ENCODE assay signal across 8 cellular contexts in the genomic region with DNA sequence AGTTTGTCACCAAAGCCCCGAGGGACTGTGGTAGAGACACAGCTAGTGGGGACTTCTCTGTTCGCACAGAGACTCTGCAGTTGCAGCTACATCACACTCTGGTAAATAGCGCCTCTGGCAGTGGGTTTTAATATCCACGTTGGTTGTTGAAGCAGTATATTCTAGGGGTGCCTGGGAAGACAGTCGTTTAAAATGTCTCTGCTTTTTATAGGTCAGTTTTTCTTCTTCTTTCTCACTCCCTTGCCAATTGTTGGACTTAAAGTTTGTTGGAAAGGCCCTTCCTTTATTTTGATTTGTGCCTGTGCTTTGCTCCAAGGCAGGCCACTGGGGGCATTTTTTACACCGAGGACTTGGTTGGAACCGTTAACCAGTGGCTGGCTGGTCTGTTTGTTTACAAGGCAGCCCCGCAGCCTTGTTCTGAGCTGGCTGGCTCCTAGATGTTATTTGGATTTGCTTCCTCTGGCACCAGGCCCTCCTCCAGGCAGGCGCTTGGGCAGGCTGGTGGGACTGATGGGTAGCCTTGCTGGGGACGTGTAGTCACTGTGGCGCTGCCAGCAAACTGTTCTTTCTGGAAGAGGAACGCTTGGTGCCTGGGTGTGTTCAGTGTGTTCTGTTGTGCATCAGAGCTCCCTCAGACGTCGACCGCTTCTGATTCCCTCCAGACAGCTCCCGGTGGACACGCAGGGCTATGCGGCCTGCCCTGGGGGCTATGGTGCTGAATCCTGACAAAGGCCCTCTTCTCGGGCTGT.
DNase-seq lines count a peak whose midpoint lies in the region; TF ChIP-seq lines count a peak whose summit lies in the region.

No MANE protein-coding gene starts in this region.

- no peak overlapping the region for H3K9ac ChIP-seq in MM.1S (ENCODE audit: low read length)

- H3K27ac ChIP-seq in ectodermal cell (ENCODE audit: insufficient read depth, low read depth, low read length, poor library complexity, severe bottlenecking) (peak overlapping the region; percentile 39), osteoblast (ENCODE audit: low read depth, low read length) (no peak overlapping the region), MM.1S (ENCODE audit: low read length) (no peak overlapping the region)

- H3K9me2 ChIP-seq in MM.1S (replicated peaks; ENCODE audit: insufficient read depth, low read length) = no peaks in the 10 kb centered on the region

- H3K36me3 ChIP-seq in ectodermal cell (ENCODE audit: control insufficient read depth, insufficient read depth, low read length) (no peaks in the 10 kb centered on the region), osteoblast (ENCODE audit: insufficient read depth, low read length) (peaks cover 6% of the 10 kb centered on the region), MM.1S (replicated peaks; ENCODE audit: insufficient read depth, low read length) (no peaks in the 10 kb centered on the region)

- TF ChIP-seq CTCF in osteoblast (IDR thresholded peaks at IDR 0.05; ENCODE audit: extremely low read depth, low read depth, low read length) (peak; percentile 10), MM.1S (IDR thresholded peaks at IDR 0.05; ENCODE audit: low read length) (no peak)

- DNase-seq in Daoy (ENCODE audit: low read depth) (peak; percentile 21), NCI-H2171 (lab: John Stamatoyannopoulos, UW) (peak; percentile 22), osteoblast (ENCODE audit: insufficient read length, low spot score, missing footprints) (peak; percentile 77), ureter (ENCODE audit: low spot score) (no peak), SIG-M5 treated with dmso at 0.1 percent for 504 hours (lab: John Stamatoyannopoulos, UW; ENCODE audit: unreplicated experiment) (no peak), MM.1S (no peak)
- no peak for DNase-seq in stimulated activated CD4-positive, alpha-beta T cell treated with anti-CD3 and anti-CD28 coated beads, Interleukin-4, amount 100 ng/mL, for 1 hour

- H2AFZ ChIP-seq in osteoblast (ENCODE audit: low read length) = peak overlapping the region; percentile 73
- H2AFZ ChIP-seq in MM.1S (ENCODE audit: low read length) = no peak overlapping the region

- no peaks in the 10 kb centered on the region for H4K20me1 ChIP-seq in osteoblast (ENCODE audit: insufficient read depth, low read length)
- H4K20me1 ChIP-seq in MM.1S (ENCODE audit: insufficient read depth, low read length) = no peaks in the 10 kb centered on the region

- H3K4me1 ChIP-seq in ectodermal cell (ENCODE audit: control insufficient read depth, insufficient read depth, low read length) (peaks cover 9% of the 10 kb centered on the region), osteoblast (ENCODE audit: insufficient read depth, low read length) (peaks cover 10% of the 10 kb centered on the region), MM.1S (ENCODE audit: low read length) (no peaks in the 10 kb centered on the region)

- no peak overlapping the region for H3K4me3 ChIP-seq in ectodermal cell (ENCODE audit: insufficient read depth, low read depth, low read length)
- no peak overlapping the region for H3K4me3 ChIP-seq in osteoblast (ENCODE audit: insufficient read depth, low read length)
- no peak overlapping the region for H3K4me3 ChIP-seq in MM.1S (ENCODE audit: low read length)

- no peaks in the 10 kb centered on the region for H3F3A ChIP-seq in MM.1S (ENCODE audit: insufficient read depth, low read length)

- H3K9me3 ChIP-seq in ectodermal cell (ENCODE audit: control insufficient read depth, low read length) (no peaks in the 10 kb centered on the region), osteoblast (ENCODE audit: low read depth, low read length) (no peaks in the 10 kb centered on the region), MM.1S (replicated peaks; ENCODE audit: insufficient read depth, low read length) (no peaks in the 10 kb centered on the region)

- H3K79me2 ChIP-seq in osteoblast (ENCODE audit: insufficient read depth, low read length) (no peaks in the 10 kb centered on the region), MM.1S (ENCODE audit: low read length) (no peaks in the 10 kb centered on the region)

- H3K27me3 ChIP-seq in ectodermal cell (ENCODE audit: control insufficient read depth, insufficient read depth, low read length, poor library complexity, severe bottlenecking) (no peaks in the 10 kb centered on the region), osteoblast (ENCODE audit: insufficient read depth, low read length) (no peaks in the 10 kb centered on the region), MM.1S (replicated peaks; ENCODE audit: insufficient read depth, low read length) (no peaks in the 10 kb centered on the region)

- H3K4me2 ChIP-seq in osteoblast (ENCODE audit: insufficient read depth, low read length) = no peak overlapping the region
- no peak overlapping the region for H3K4me2 ChIP-seq in MM.1S (ENCODE audit: low read depth, low read length)

- WGBS in ectodermal cell, 2 experiments = 73 to 77% methylated on average over 19 of the region's 19 CpGs

Comparison
In these comparisons a context has a peak if more than half of its experiments do, and no peak if none do; other contexts are left out.
1. DNase-seq: peak in Daoy (single experiment), NCI-H2171 (single experiment) and osteoblast (single experiment); none in ureter (single experiment), SIG-M5 treated with dmso at 0.1 percent for 504 hours (single experiment), MM.1S (single experiment) and stimulated activated CD4-positive, alpha-beta T cell treated with anti-CD3 and anti-CD28 coated beads, Interleukin-4, amount 100 ng/mL, for 1 hour (single experiment).